In the genomic region with DNA sequence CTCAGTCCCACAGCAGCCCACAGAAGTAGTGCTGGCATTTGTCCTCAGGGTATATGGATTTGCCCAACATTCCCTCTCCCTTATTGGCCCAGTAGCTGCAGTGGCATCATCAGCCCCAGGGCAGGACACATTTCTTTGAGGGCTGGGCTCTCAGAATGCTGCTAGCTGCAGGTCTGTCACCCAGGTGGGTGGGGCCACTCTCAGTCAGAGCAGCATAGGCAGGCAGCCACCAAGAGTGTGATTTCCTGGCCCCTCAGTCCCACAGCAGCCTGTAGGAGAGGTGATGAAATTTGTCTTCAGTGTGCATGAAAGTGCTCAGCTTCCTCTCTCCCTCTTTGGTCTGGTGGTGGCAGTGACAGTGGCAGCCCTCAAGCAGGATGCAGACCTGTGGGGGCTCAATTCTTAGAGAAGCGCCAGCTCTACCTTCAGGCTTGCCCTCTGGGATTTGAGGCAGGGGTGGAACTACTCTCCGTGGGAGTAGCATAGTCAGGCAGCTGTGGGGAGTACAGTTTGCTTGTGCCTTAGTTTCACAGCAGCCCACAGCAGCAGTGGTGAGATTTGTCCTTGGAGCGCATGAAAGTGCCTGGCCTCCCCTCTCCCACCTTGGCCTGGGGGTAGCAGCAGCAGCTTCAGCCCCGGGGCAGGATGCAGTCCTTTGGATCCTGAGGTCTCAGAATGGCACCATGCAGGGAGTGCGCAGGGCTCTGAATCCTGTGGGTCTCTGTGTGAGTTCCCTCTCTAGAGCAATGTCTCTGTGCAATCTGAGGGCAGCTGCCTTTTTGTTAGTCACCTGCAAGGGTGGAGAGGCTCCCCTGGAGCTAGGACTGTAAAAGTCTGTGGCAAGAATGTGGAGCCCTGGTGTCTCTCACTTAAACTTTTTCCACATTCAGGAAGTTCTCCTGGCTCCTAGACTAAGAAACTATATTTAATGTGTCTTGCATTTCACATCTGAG, we compare ENCODE assay signal across 23 cellular contexts.
A peak's percentile ranks its signal among the peaks of the same experiment; 100 is the strongest.
DNase-seq lines count a peak whose midpoint lies in the region; ATAC-seq, FAIRE-seq and TF ChIP-seq lines count a peak whose summit lies in the region.
"Had no signal": no experiment of that assay in that cellular context is flagged by ENCODE, and none has a peak within 500 bp of the region (broad histone marks: within the 10 kb centered on the region; RNA-seq: fewer than 3 reads in every experiment).

No MANE protein-coding gene starts in this region.

- H3K9me2 ChIP-seq in MM.1S (replicated peaks; ENCODE audit: insufficient read depth, low read length), result no peaks in the 10 kb centered on the region

- no peak overlapping the region for H2AK5ac ChIP-seq in neuronal stem cell (ENCODE audit: low read depth, low read length)

- H3K14ac ChIP-seq in neuronal stem cell (ENCODE audit: low read length), result no peak overlapping the region

- FAIRE-seq in urothelium cell line (lab: Jason Lieb, UNC), result no peak
- FAIRE-seq: GM12892 had no signal

- H3K79me2 ChIP-seq in MM.1S (ENCODE audit: low read length), result no peaks in the 10 kb centered on the region

- no peak overlapping the region for H2BK120ac ChIP-seq in neuronal stem cell (ENCODE audit: low read depth, low read length)

- no peaks in the 10 kb centered on the region for H3K9me3 ChIP-seq in MM.1S (replicated peaks; ENCODE audit: insufficient read depth, low read length)
- peaks cover 3 to 14% of the 10 kb centered on the region in 2 donors for H3K9me3 ChIP-seq in neuronal stem cell (replicated peaks in 1 of 2; ENCODE audit: control insufficient read depth in 2 of 2, insufficient read depth in 1 of 2, low read depth in 1 of 2, low read length in 2 of 2)
- H3K9me3 ChIP-seq: Caco-2, upper lobe of right lung had no signal

- H4K91ac ChIP-seq in neuronal stem cell (ENCODE audit: low read depth, low read length, poor library complexity), result no peak overlapping the region

- peaks cover 6% of the 10 kb centered on the region; the same call in 1 of the 2 replicates for H3K4me1 ChIP-seq in MM.1S (ENCODE audit: low read length)
- no peaks in the 10 kb centered on the region for H3K4me1 ChIP-seq in foreskin keratinocyte
- no peaks in the 10 kb centered on the region for H3K4me1 ChIP-seq in neuronal stem cell (ENCODE audit: control insufficient read depth in 2 of 2, insufficient read depth in 1 of 2, low read depth in 1 of 2, low read length in 2 of 2)
- H3K4me1 ChIP-seq: ascending aorta, Caco-2, upper lobe of right lung had no signal

- ATAC-seq in foreskin keratinocyte, result peak; percentile 32
- no peak for ATAC-seq in GM19035 (IDR thresholded peaks at IDR 0.05; ENCODE audit: unreplicated experiment)
- ATAC-seq: upper lobe of right lung had no signal

- H3K4me2 ChIP-seq in MM.1S (ENCODE audit: low read depth, low read length), result no peak overlapping the region
- H3K4me2 ChIP-seq in neuronal stem cell (ENCODE audit: insufficient read depth, low read length, poor library complexity, severe bottlenecking), result no peak overlapping the region

- no peak overlapping the region for H4K8ac ChIP-seq in neuronal stem cell (ENCODE audit: low read depth, low read length)

- TF ChIP-seq CTCF in MM.1S (IDR thresholded peaks at IDR 0.05; ENCODE audit: low read length) (no peak), foreskin keratinocyte (conservative IDR thresholded peaks at IDR 0.05) (no peak)

- H2AFZ ChIP-seq in MM.1S (ENCODE audit: low read length), result no peak overlapping the region
- no peak overlapping the region for H2AFZ ChIP-seq in neuronal stem cell (ENCODE audit: low read length)

- H2BK5ac ChIP-seq in neuronal stem cell (ENCODE audit: low read length), result no peak overlapping the region

- DNase-seq in ELF-1 (ENCODE audit: low read depth, low spot score) (peak; percentile 24), MM.1S (peak; percentile 13), foreskin keratinocyte (peak in 1 of 2 donors; percentile 18), neuronal stem cell (ENCODE audit: low spot score) (no peak), urothelium cell line (ENCODE audit: low spot score) (no peak), NCI-H1436 treated with DMSO at 0.1 percent for 48 hours (lab: John Stamatoyannopoulos, UW) (no peak)
- DNase-seq: activated CD4-positive, alpha-beta T cell treated with anti-CD3 and anti-CD28 coated beads, Interleukin-2, amount 50 U/mL, for 1 hour; caudate nucleus; dermis blood vessel endothelial cell; DMS79 treated with DMSO at 0.1 percent for 48 hours; MV-4-11; NCI-H1694; NCI-H510A treated with DMSO at 0.1 percent for 48 hours; nucleus accumbens; stimulated activated CD4-positive, alpha-beta T cell treated with anti-CD3 and anti-CD28 coated beads, Interleukin-1b, Interleukin-23, amount 100 ng/mL, for 48 hours; upper lobe of right lung; WERI-Rb-1 had no signal

- no peak overlapping the region for H3K18ac ChIP-seq in neuronal stem cell (ENCODE audit: low read length)

- H3K27me3 ChIP-seq in MM.1S (replicated peaks; ENCODE audit: insufficient read depth, low read length), result no peaks in the 10 kb centered on the region
- no peaks in the 10 kb centered on the region for H3K27me3 ChIP-seq in foreskin keratinocyte
- H3K27me3 ChIP-seq in neuronal stem cell (ENCODE audit: control insufficient read depth in 3 of 3, insufficient read depth in 3 of 3, low read depth in 1 of 3, low read length in 3 of 3), result no peaks in the 10 kb centered on the region
- H3K27me3 ChIP-seq: ascending aorta; BLaER1 treated with 17β-estradiol and CSF1 and Interleukin-3, amounts not matched to agents 10 nM and 100 nM; upper lobe of right lung had no signal

- no CpG with 5 or more reads among the region's 5 CpGs for WGBS in neuronal stem cell (ENCODE audit: extremely low coverage in 2 of 2, insufficient read length in 2 of 2, insufficient replicate concordance in 1 of 2), 2 donors

- no peak overlapping the region for H3K4ac ChIP-seq in neuronal stem cell (ENCODE audit: low read length)

- peak overlapping the region; percentile 16 for H2BK15ac ChIP-seq in neuronal stem cell (ENCODE audit: low read length)

- no peak overlapping the region for H3K9ac ChIP-seq in MM.1S (ENCODE audit: low read length)
- H3K9ac ChIP-seq in neuronal stem cell (ENCODE audit: low read depth, low read length, poor library complexity), result no peak overlapping the region
- H3K9ac ChIP-seq: BLaER1 treated with 17β-estradiol and CSF1 and Interleukin-3, amounts not matched to agents 10 nM and 100 nM had no signal

- H3K23ac ChIP-seq in neuronal stem cell (ENCODE audit: low read depth, low read length, poor library complexity), result peak overlapping the region; percentile 5

- H3F3A ChIP-seq in MM.1S (ENCODE audit: insufficient read depth, low read length), result no peaks in the 10 kb centered on the region

- no peaks in the 10 kb centered on the region for H4K20me1 ChIP-seq in MM.1S (ENCODE audit: insufficient read depth, low read length)
- H4K20me1 ChIP-seq: BLaER1 treated with 17β-estradiol and CSF1 and Interleukin-3, amounts not matched to agents 10 nM and 100 nM had no signal

- H3K79me1 ChIP-seq in neuronal stem cell (ENCODE audit: low read depth, low read length), result no peaks in the 10 kb centered on the region

- H3K4me3 ChIP-seq in MM.1S (ENCODE audit: low read length) (no peak overlapping the region), neuronal stem cell (ENCODE audit: low read length in 2 of 2) (no peak overlapping the region)
- H3K4me3 ChIP-seq: ascending aorta; BLaER1 treated with 17β-estradiol and CSF1 and Interleukin-3, amounts not matched to agents 10 nM and 100 nM; SK-N-MC; upper lobe of right lung had no signal

- H3K27ac ChIP-seq in MM.1S (ENCODE audit: low read length) (no peak overlapping the region), foreskin keratinocyte (no peak overlapping the region), neuronal stem cell (replicated peaks; ENCODE audit: low read length) (no peak overlapping the region)
- H3K27ac ChIP-seq: ascending aorta; BLaER1 treated with 17β-estradiol and CSF1 and Interleukin-3, amounts not matched to agents 10 nM and 100 nM; SK-N-MC; upper lobe of right lung; WERI-Rb-1 had no signal

- peak overlapping the region; percentile 50 for H2BK12ac ChIP-seq in neuronal stem cell (ENCODE audit: low read length)

- H3K36me3 ChIP-seq in MM.1S (replicated peaks; ENCODE audit: insufficient read depth, low read length), result no peaks in the 10 kb centered on the region
- H3K36me3 ChIP-seq in neuronal stem cell (replicated peaks in 1 of 2; ENCODE audit: control insufficient read depth in 2 of 2, insufficient read depth in 2 of 2, low read length in 2 of 2), result no peaks in the 10 kb centered on the region
- H3K36me3 ChIP-seq: ascending aorta; BLaER1 treated with 17β-estradiol and CSF1 and Interleukin-3, amounts not matched to agents 10 nM and 100 nM; upper lobe of right lung; WERI-Rb-1 had no signal

Comparison
In these comparisons a context has a peak if more than half of its experiments do, and no peak if none do; other contexts are left out.
1. DNase-seq: peak in ELF-1 (single experiment) and MM.1S (single experiment); none in neuronal stem cell (single experiment), urothelium cell line (single experiment) and NCI-H1436 treated with DMSO at 0.1 percent for 48 hours (single experiment).